In the genomic region with DNA sequence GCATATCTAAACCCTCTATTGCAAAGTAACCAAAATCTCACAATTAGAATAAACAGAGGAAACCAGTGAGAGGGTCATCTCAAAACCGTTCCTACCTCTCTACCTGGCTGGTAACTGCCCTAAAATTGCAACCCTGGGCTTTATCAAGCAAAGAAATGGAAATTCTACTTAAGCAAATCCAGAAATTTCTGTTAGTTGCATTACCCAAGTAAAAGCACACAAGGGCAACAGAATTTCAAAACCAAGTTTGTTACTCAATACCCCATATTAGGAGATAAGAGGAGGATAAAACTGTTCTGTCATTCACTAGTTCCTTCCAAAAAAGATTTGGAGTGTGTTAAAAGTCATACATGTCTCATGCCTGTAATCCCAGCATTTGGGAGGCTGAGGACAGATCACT, we compare ENCODE assay signal across 13 cellular contexts.
DNase-seq lines count a peak whose midpoint lies in the region; ATAC-seq and TF ChIP-seq lines count a peak whose summit lies in the region.
"Had no signal": no experiment of that assay in that cellular context is flagged by ENCODE, and none has a peak within 500 bp of the region (broad histone marks: within the 10 kb centered on the region; RNA-seq: fewer than 3 reads in every experiment).

No MANE protein-coding gene starts in this region.

- no peak for TF ChIP-seq CTCF in gastroesophageal sphincter (IDR thresholded peaks at IDR 0.05)

- TF ChIP-seq EP300 in gastroesophageal sphincter (IDR thresholded peaks at IDR 0.05): no peak

- H3K9me3 ChIP-seq in SJSA1 (replicated peaks): no peaks in the 10 kb centered on the region
- no peaks in the 10 kb centered on the region for H3K9me3 ChIP-seq in gastroesophageal sphincter

- no peak overlapping the region for H3K4me3 Mint-ChIP-seq in activated T-cell treated with anti-CD3 and anti-CD28 coated beads, Interleukin-2, amount 50 U/mL, for 24 hours

- no peak for DNase-seq in activated T-cell treated with anti-CD3 and anti-CD28 coated beads, Interleukin-2, amount 50 U/mL, for 24 hours
- DNase-seq in activated T-cell treated with anti-CD3 and anti-CD28 coated beads for 4 hours (no peak), SJSA1 (ENCODE audit: low read depth in 1 of 2, low spot score in 2 of 2) (no peak), dermis blood vessel endothelial cell (no peak), GOT3 (lab: John Stamatoyannopoulos, UW) (no peak), NCI-H1694 treated with DMSO at 0.1 percent for 48 hours (lab: John Stamatoyannopoulos, UW) (no peak)
- DNase-seq: activated effector memory CD4-positive, alpha-beta T cell treated with anti-CD3 and anti-CD28 coated beads, Interleukin-2, amount 50 U/mL, for 16 hours; effector CD4-positive, alpha-beta T cell; NCI-H1694; NK-92 treated with Interleukin-12 subunit alpha and Interleukin-12 subunit beta, amount 100 ng/mL, for 24 hours; stimulated activated CD4-positive, alpha-beta T cell treated with anti-CD3 and anti-CD28 coated beads, Interleukin-2, amount 100 ng/mL, for 24 hours had no signal

- ATAC-seq in gastroesophageal sphincter: peak; percentile 52

- peak overlapping the region; percentile 78 for H3K27ac ChIP-seq in SJSA1
- no peak overlapping the region for H3K27ac ChIP-seq in gastroesophageal sphincter
- H3K27ac ChIP-seq in temporal lobe (ENCODE audit: low read depth, low read length): peak overlapping the region; percentile 63

- WGBS in gastroesophageal sphincter (ENCODE audit: low coverage in 1 of 2), 2 donors: 100% methylated on average over 1 of the region's 1 CpG

- no peak overlapping the region for H3K4me3 ChIP-seq in SJSA1
- no peak overlapping the region for H3K4me3 ChIP-seq in gastroesophageal sphincter

- H3K36me3 ChIP-seq in SJSA1: peaks cover 6% of the 10 kb centered on the region
- H3K36me3 ChIP-seq in gastroesophageal sphincter: no peaks in the 10 kb centered on the region

- H3K36me3 Mint-ChIP-seq in activated T-cell treated with anti-CD3 and anti-CD28 coated beads, Interleukin-2, amount 50 U/mL, for 24 hours (ENCODE audit: low read depth): peaks cover 72% of the 10 kb centered on the region

- peaks cover 84% of the 10 kb centered on the region for H3K4me1 Mint-ChIP-seq in activated T-cell treated with anti-CD3 and anti-CD28 coated beads, Interleukin-2, amount 50 U/mL, for 24 hours (ENCODE audit: low read depth)

- H3K27me3 ChIP-seq in SJSA1 (replicated peaks) (no peaks in the 10 kb centered on the region), gastroesophageal sphincter (no peaks in the 10 kb centered on the region)

- TF ChIP-seq POLR2A in gastroesophageal sphincter (IDR thresholded peaks at IDR 0.05): no peak

- no peaks in the 10 kb centered on the region for H3K9me3 Mint-ChIP-seq in activated T-cell treated with anti-CD3 and anti-CD28 coated beads, Interleukin-2, amount 50 U/mL, for 24 hours

- peak overlapping the region; percentile 8 for H3K27ac Mint-ChIP-seq in activated T-cell treated with anti-CD3 and anti-CD28 coated beads, Interleukin-2, amount 50 U/mL, for 24 hours

- peaks cover 33% of the 10 kb centered on the region for H3K4me1 ChIP-seq in SJSA1 (replicated peaks)
- H3K4me1 ChIP-seq in gastroesophageal sphincter: peaks cover 0 to 20% (median 0%) of the 10 kb centered on the region in 3 donors

- no peaks in the 10 kb centered on the region for H3K27me3 Mint-ChIP-seq in activated T-cell treated with anti-CD3 and anti-CD28 coated beads, Interleukin-2, amount 50 U/mL, for 24 hours

Comparison
In these comparisons a context has a peak if more than half of its experiments do, and no peak if none do; other contexts are left out.
1. H3K27ac ChIP-seq: peak in SJSA1 (single experiment) and temporal lobe (single experiment); none in gastroesophageal sphincter (0 of 4).